3 cellular contexts compared by ENCODE assay signal in genomic region chr20:38228436-38228835, GRCh38.
A peak's percentile ranks its signal among the peaks of the same experiment; 100 is the strongest.
TF ChIP-seq lines count a peak whose summit lies in the region.

No MANE protein-coding gene starts in this region.

TF ChIP-seq in SK-N-SH, 30 proteins besides CTCF, POLR2A, EP300 and RAD21 (continued from another document):
- peak; percentile 63; the same call in 1 of the 2 replicates for TF ChIP-seq USF1 (IDR thresholded peaks at IDR 0.05; ENCODE audit: borderline replicate concordance, low read depth)
TF ChIP-seq in SK-N-SH: peak in this region for 1.

TF ChIP-seq in SK-N-SH treated with all-trans-retinoic acid at 6 μM for 48 hours, 23 proteins besides CTCF, POLR2A, EP300 and RAD21 (continued from another document):
- TF ChIP-seq PATZ1 (CRISPR knock-in tag; IDR thresholded peaks at IDR 0.05; ENCODE audit: borderline replicate concordance): no peak
- TF ChIP-seq ZNF565 (CRISPR knock-in tag; conservative IDR thresholded peaks at IDR 0.05; ENCODE audit: low read depth): no peak
- TF ChIP-seq CSDC2 (CRISPR knock-in tag; IDR thresholded peaks at IDR 0.05): no peak
- no peak for TF ChIP-seq ARNTL (CRISPR knock-in tag; IDR thresholded peaks at IDR 0.05; ENCODE audit: borderline replicate concordance, low read depth)
- no peak for TF ChIP-seq BACH2 (CRISPR knock-in tag; IDR thresholded peaks at IDR 0.05; ENCODE audit: borderline replicate concordance)
- no peak for TF ChIP-seq OSR1 (CRISPR knock-in tag; IDR thresholded peaks at IDR 0.05)

TF ChIP-seq in GM12878, 131 proteins besides CTCF, POLR2A, EP300 and RAD21:
- TF ChIP-seq ATF2 (IDR thresholded peaks at IDR 0.05; ENCODE audit: low read length) (peak; percentile 56; the same call in 1 of the 2 replicates), ZNF384 (IDR thresholded peaks at IDR 0.05; ENCODE audit: borderline replicate concordance, low read depth, low read length) (no peak), ATF7 (IDR thresholded peaks at IDR 0.05; ENCODE audit: low read depth) (peak; percentile 45; the same call in 1 of the 2 replicates), RAD51 (IDR thresholded peaks at IDR 0.05) (peak; percentile 38; the same call in 1 of the 2 replicates), USF1 (IDR thresholded peaks at IDR 0.05; ENCODE audit: borderline replicate concordance, extremely low read length, insufficient read depth, low read depth, low read length) (peak; percentile 14), PAX8 (IDR thresholded peaks at IDR 0.05) (no peak)
